In the genomic region with DNA sequence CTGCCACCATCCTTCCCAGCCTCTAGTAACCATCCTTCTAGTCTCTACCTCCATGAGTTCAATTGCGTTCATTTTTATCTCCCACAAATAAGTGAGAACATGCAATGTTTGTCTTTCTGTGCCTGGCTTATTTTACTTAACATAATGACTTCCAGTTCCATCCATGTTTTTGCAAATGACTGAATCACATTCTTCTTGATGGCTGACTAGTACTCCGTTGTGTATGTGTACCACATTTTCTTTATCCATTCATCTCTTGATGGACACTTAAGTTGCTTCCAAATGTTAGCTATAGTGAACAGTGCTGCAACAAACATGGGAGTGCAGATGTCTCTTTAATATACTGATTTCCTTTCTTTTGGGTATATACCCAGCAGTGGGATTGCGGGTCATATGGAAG, we compare ENCODE assay signal across 3 cellular contexts. TPM values are rescaled to one million over a fixed set of nuclear protein-coding genes. Genes with fewer than 3 reads are reported as not detected.
"Had no signal": no experiment of that assay in that cellular context is flagged by ENCODE, and none has a peak within 500 bp of the region (broad histone marks: within the 10 kb centered on the region; RNA-seq: fewer than 3 reads in every experiment).

No MANE protein-coding gene starts in this region.

RNA-seq across cellular contexts. Expression of a gene that starts 25.7 kb away (rescaled TPM):
- total RNA-seq: HT-29, HT1080 had no signal
- polyA plus RNA-seq: IgD-negative memory B cell had no signal
